15 cellular contexts compared by ENCODE assay signal in the genomic region with DNA sequence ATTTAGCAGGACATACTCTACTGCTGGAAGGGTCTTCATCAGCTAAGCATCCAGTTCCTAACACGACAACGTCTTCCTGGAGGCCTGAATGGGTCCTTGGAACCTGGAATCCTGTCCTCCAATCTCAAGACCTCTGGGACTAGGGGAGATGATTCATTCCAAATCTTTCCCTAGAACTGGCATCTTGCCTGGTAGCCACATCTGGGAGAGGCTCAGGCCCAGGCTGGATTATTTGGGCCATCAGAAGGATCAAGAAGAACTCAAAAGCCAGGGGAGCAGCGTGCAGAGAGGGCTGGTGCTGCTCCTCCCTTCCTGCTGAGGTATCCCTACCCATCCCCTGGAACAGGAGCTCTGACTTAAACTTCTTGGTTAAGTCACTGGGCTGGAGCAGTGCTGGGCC. TPM values are rescaled to one million over a fixed set of nuclear protein-coding genes. Genes with fewer than 3 reads are reported as not detected.
DNase-seq lines count a peak whose midpoint lies in the region; ATAC-seq and TF ChIP-seq lines count a peak whose summit lies in the region.
"Had no signal": no experiment of that assay in that cellular context is flagged by ENCODE, and none has a peak within 500 bp of the region (broad histone marks: within the 10 kb centered on the region; RNA-seq: fewer than 3 reads in every experiment).

No MANE protein-coding gene starts in this region.

- no peak overlapping the region for H3K4me3 ChIP-seq in esophagus (ENCODE audit: low read depth in 1 of 2, low read length in 2 of 2)
- no peak overlapping the region for H3K4me3 ChIP-seq in neuronal stem cell (ENCODE audit: low read length in 2 of 2)
- no peak overlapping the region for H3K4me3 ChIP-seq in MM.1S (ENCODE audit: low read length)
- H3K4me3 ChIP-seq: pancreas, stomach had no signal

- H2BK5ac ChIP-seq in neuronal stem cell (ENCODE audit: low read length), result no peak overlapping the region

- DNase-seq in EH (ENCODE audit: low read depth) (peak; percentile 85), NCI-H226 (peak; percentile 50), neuronal stem cell (ENCODE audit: low spot score) (no peak), iPS-NIHi11 (ENCODE audit: low spot score) (no peak), MM.1S (no peak)
- DNase-seq: activated effector memory CD4-positive, alpha-beta T cell treated with Interleukin-2 at 50 U/mL for 16 hours; NCI-H1417; NCI-H510A; pancreas; stomach had no signal

- H3K4me2 ChIP-seq in neuronal stem cell (ENCODE audit: insufficient read depth, low read length, poor library complexity, severe bottlenecking) (no peak overlapping the region), MM.1S (ENCODE audit: low read depth, low read length) (no peak overlapping the region)

- H3K9me3 ChIP-seq in esophagus (ENCODE audit: control insufficient read depth in 2 of 2, insufficient read depth in 1 of 2, low read depth in 1 of 2, low read length in 1 of 2) (no peaks in the 10 kb centered on the region), neuronal stem cell (replicated peaks in 1 of 2; ENCODE audit: control insufficient read depth in 2 of 2, insufficient read depth in 1 of 2, low read depth in 1 of 2, low read length in 2 of 2) (no peaks in the 10 kb centered on the region), MM.1S (replicated peaks; ENCODE audit: insufficient read depth, low read length) (no peaks in the 10 kb centered on the region)
- H3K9me3 ChIP-seq: pancreas, stomach had no signal

- no peak overlapping the region for H4K8ac ChIP-seq in neuronal stem cell (ENCODE audit: low read depth, low read length)

- H3K27ac ChIP-seq in esophagus (ENCODE audit: low read depth in 2 of 2, low read length in 1 of 2) (peak overlapping the region; percentile 13 to 36), neuronal stem cell (replicated peaks; ENCODE audit: low read length) (no peak overlapping the region), MM.1S (ENCODE audit: low read length) (no peak overlapping the region)
- H3K27ac ChIP-seq: pancreas, VCaP had no signal

- peaks cover 3 to 19% of the 10 kb centered on the region in 2 donors for H3K4me1 ChIP-seq in esophagus (ENCODE audit: control insufficient read depth in 2 of 2, insufficient read depth in 2 of 2, low read length in 1 of 2)
- peaks cover 9 to 19% of the 10 kb centered on the region in 2 donors for H3K4me1 ChIP-seq in neuronal stem cell (ENCODE audit: control insufficient read depth in 2 of 2, insufficient read depth in 1 of 2, low read depth in 1 of 2, low read length in 2 of 2)
- H3K4me1 ChIP-seq in MM.1S (ENCODE audit: low read length), result peaks cover 6% of the 10 kb centered on the region
- H3K4me1 ChIP-seq: pancreas had no signal

- H2AK5ac ChIP-seq in neuronal stem cell (ENCODE audit: low read depth, low read length), result peak overlapping the region; percentile 44

- H3K36me3 ChIP-seq in esophagus (ENCODE audit: control insufficient read depth in 2 of 2, insufficient read depth in 2 of 2, low read length in 1 of 2), result no peaks in the 10 kb centered on the region
- peaks cover 0 to 2% of the 10 kb centered on the region in 2 donors for H3K36me3 ChIP-seq in neuronal stem cell (replicated peaks in 1 of 2; ENCODE audit: control insufficient read depth in 2 of 2, insufficient read depth in 2 of 2, low read length in 2 of 2)
- H3K36me3 ChIP-seq in MM.1S (replicated peaks; ENCODE audit: insufficient read depth, low read length), result no peaks in the 10 kb centered on the region
- H3K36me3 ChIP-seq: pancreas, stomach had no signal

- 61 to 70% methylated on average over 3 of the region's 3 CpGs for WGBS in esophagus, 2 donors
- no CpG with 5 or more reads among the region's 3 CpGs for WGBS in neuronal stem cell (ENCODE audit: extremely low coverage in 2 of 2, insufficient read length in 2 of 2, insufficient replicate concordance in 1 of 2), 2 donors

- no peaks in the 10 kb centered on the region for H3F3A ChIP-seq in MM.1S (ENCODE audit: insufficient read depth, low read length)

- TF ChIP-seq CTCF in MM.1S (IDR thresholded peaks at IDR 0.05; ENCODE audit: low read length), result no peak

- no peaks in the 10 kb centered on the region for H3K79me1 ChIP-seq in neuronal stem cell (ENCODE audit: low read depth, low read length)

- no peak overlapping the region for H2BK12ac ChIP-seq in neuronal stem cell (ENCODE audit: low read length)

- H4K91ac ChIP-seq in neuronal stem cell (ENCODE audit: low read depth, low read length, poor library complexity), result no peak overlapping the region

- H3K14ac ChIP-seq in neuronal stem cell (ENCODE audit: low read length), result no peak overlapping the region

- no peaks in the 10 kb centered on the region for H3K9me2 ChIP-seq in MM.1S (replicated peaks; ENCODE audit: insufficient read depth, low read length)

- no peak overlapping the region for H3K4ac ChIP-seq in neuronal stem cell (ENCODE audit: low read length)

- H2AFZ ChIP-seq in neuronal stem cell (ENCODE audit: low read length) (no peak overlapping the region), MM.1S (ENCODE audit: low read length) (no peak overlapping the region)

- no peak overlapping the region for H3K23ac ChIP-seq in neuronal stem cell (ENCODE audit: low read depth, low read length, poor library complexity)

- no peaks in the 10 kb centered on the region for H4K20me1 ChIP-seq in MM.1S (ENCODE audit: insufficient read depth, low read length)

- H2BK15ac ChIP-seq in neuronal stem cell (ENCODE audit: low read length), result no peak overlapping the region

- H3K18ac ChIP-seq in neuronal stem cell (ENCODE audit: low read length), result no peak overlapping the region

- H3K9ac ChIP-seq in neuronal stem cell (ENCODE audit: low read depth, low read length, poor library complexity) (no peak overlapping the region), MM.1S (ENCODE audit: low read length) (no peak overlapping the region)

- H3K27me3 ChIP-seq in esophagus (ENCODE audit: control insufficient read depth in 1 of 2, insufficient read depth in 2 of 2, low read length in 2 of 2) (no peaks in the 10 kb centered on the region), neuronal stem cell (ENCODE audit: control insufficient read depth in 3 of 3, insufficient read depth in 3 of 3, low read depth in 1 of 3, low read length in 3 of 3) (peaks cover 0 to 39% (median 28%) of the 10 kb centered on the region in 3 experiments), MM.1S (replicated peaks; ENCODE audit: insufficient read depth, low read length) (peaks cover 38% of the 10 kb centered on the region)
- H3K27me3 ChIP-seq: pancreas had no signal

- no peak for ATAC-seq in HG03196 (IDR thresholded peaks at IDR 0.05; ENCODE audit: unreplicated experiment)
- ATAC-seq in GM21515 (IDR thresholded peaks at IDR 0.05; ENCODE audit: unreplicated experiment), result no peak
- ATAC-seq: HepG2, pancreas had no signal

- H2BK120ac ChIP-seq in neuronal stem cell (ENCODE audit: low read depth, low read length), result peak overlapping the region; percentile 93

- no peaks in the 10 kb centered on the region for H3K79me2 ChIP-seq in MM.1S (ENCODE audit: low read length)

RNA-seq across cellular contexts. Expression of gene PHLDA3, which starts 2.8 kb away (rescaled TPM):
- polyA plus RNA-seq in esophagus, result 10 to 100 TPM; 40.4 to 76.9 TPM
- 12.4 TPM for polyA plus RNA-seq in neuronal stem cell (2013, experiment 1 of 2)
- polyA plus RNA-seq in neuronal stem cell (2013, experiment 2 of 2), result 12.3 TPM

RNA-seq across cellular contexts. Expression of gene CSRP1, which starts 35.2 kb away (rescaled TPM):
- 100 to 1,000 TPM; 174 to 333 TPM for polyA plus RNA-seq in esophagus
- polyA plus RNA-seq in neuronal stem cell (2013, experiment 1 of 2), result 31.8 TPM
- polyA plus RNA-seq in neuronal stem cell (2013, experiment 2 of 2), result 29.5 TPM

RNA-seq across cellular contexts. Expression of gene TNNI1, which starts 50.2 kb away (rescaled TPM):
- polyA plus RNA-seq in esophagus, result under 1 TPM; 0.02 to 0.14 TPM
- polyA plus RNA-seq in neuronal stem cell (2013, experiment 1 of 2), result 3.6 TPM
- polyA plus RNA-seq in neuronal stem cell (2013, experiment 2 of 2), result 3.4 TPM
- polyA plus RNA-seq: HepG2 had no signal

Comparison
In these comparisons a context has a peak if more than half of its experiments do, and no peak if none do; other contexts are left out.
1. DNase-seq: peak in EH (single experiment) and NCI-H226 (single experiment); none in neuronal stem cell (single experiment), iPS-NIHi11 (single experiment) and MM.1S (single experiment).
2. H3K27ac ChIP-seq: peak in esophagus (2 of 2); none in neuronal stem cell (single experiment) and MM.1S (single experiment).